In genomic region chr4:143420227-143420626, GRCh38 we compare ENCODE assay signal across 14 cellular contexts.
DNase-seq lines count a peak whose midpoint lies in the region; ATAC-seq and TF ChIP-seq lines count a peak whose summit lies in the region.
"Had no signal": no experiment of that assay in that cellular context is flagged by ENCODE, and none has a peak within 500 bp of the region (broad histone marks: within the 10 kb centered on the region; RNA-seq: fewer than 3 reads in every experiment).

No MANE protein-coding gene starts in this region.

- H3K4me1 ChIP-seq in DOHH2 (ENCODE audit: control insufficient read depth, low read length) (peaks cover 76% of the 10 kb centered on the region), right atrium auricular region (peaks cover 0 to 15% of the 10 kb centered on the region in 2 donors)
- H3K4me1 ChIP-seq: upper lobe of right lung had no signal

- H3K9me3 ChIP-seq in DOHH2 (ENCODE audit: control insufficient read depth, insufficient read depth, low read length) (no peaks in the 10 kb centered on the region), right atrium auricular region (no peaks in the 10 kb centered on the region)
- H3K9me3 ChIP-seq: upper lobe of right lung had no signal

- H3K9me2 ChIP-seq in DOHH2 (replicated peaks; ENCODE audit: control insufficient read depth, low read length): no peaks in the 10 kb centered on the region

- peak overlapping the region; percentile 59 for H3K27ac ChIP-seq in DOHH2 (ENCODE audit: low read depth, low read length)
- H3K27ac ChIP-seq in right atrium auricular region: peak overlapping the region; percentile 3 to 20
- H3K27ac ChIP-seq: upper lobe of right lung, WERI-Rb-1 had no signal

- peak; percentile 47 for ATAC-seq in GM21515 (IDR thresholded peaks at IDR 0.05; ENCODE audit: unreplicated experiment)
- peak; percentile 36 for ATAC-seq in HG03432 (IDR thresholded peaks at IDR 0.05; ENCODE audit: unreplicated experiment)
- ATAC-seq in omental fat pad (ENCODE audit: low FRiP score): no peak
- no peak for ATAC-seq in GM18867 (IDR thresholded peaks at IDR 0.05; ENCODE audit: unreplicated experiment)
- ATAC-seq: upper lobe of right lung had no signal

- TF ChIP-seq CTCF in DOHH2 (IDR thresholded peaks at IDR 0.05; ENCODE audit: low read depth, low read length, poor library complexity, severe bottlenecking) (no peak), right atrium auricular region (IDR thresholded peaks at IDR 0.05) (no peak), omental fat pad (IDR thresholded peaks at IDR 0.05) (no peak)

- H3K79me2 ChIP-seq in DOHH2 (ENCODE audit: control insufficient read depth, low read length): peaks cover 50% of the 10 kb centered on the region

- peaks cover 11% of the 10 kb centered on the region; the same call in 1 of the 2 replicates for H3F3A ChIP-seq in DOHH2 (ENCODE audit: control insufficient read depth, insufficient read depth)

- H3K27me3 ChIP-seq in DOHH2 (ENCODE audit: control insufficient read depth, low read length): no peaks in the 10 kb centered on the region
- H3K27me3 ChIP-seq in right atrium auricular region: no peaks in the 10 kb centered on the region
- H3K27me3 ChIP-seq: upper lobe of right lung had no signal

- DNase-seq in right atrium auricular region (ENCODE audit: low spot score) (no peak), NCI-H2171 treated with DMSO at 0.1 percent for 48 hours (lab: John Stamatoyannopoulos, UW) (no peak), omental fat pad (ENCODE audit: low spot score) (no peak), GM03348 (ENCODE audit: low spot score) (no peak)
- DNase-seq: activated naive CD4-positive, alpha-beta T cell treated with anti-CD3 and anti-CD28 coated beads, Interleukin-2, amount 10 ng/mL, durations not matched to agents 7 days and 5 days; central memory CD4-positive, alpha-beta T cell; HFFc6; Kasumi-1; upper lobe of right lung; WERI-Rb-1 had no signal

- H3K36me3 ChIP-seq in DOHH2 (ENCODE audit: control insufficient read depth, low read length) (peaks cover 47% of the 10 kb centered on the region), right atrium auricular region (peaks cover 27% of the 10 kb centered on the region)

- H3K4me3 ChIP-seq in DOHH2 (ENCODE audit: low read length): peak overlapping the region; percentile 47
- H3K4me3 ChIP-seq in right atrium auricular region: no peak overlapping the region
- H3K4me3 ChIP-seq: upper lobe of right lung had no signal

- H4K20me1 ChIP-seq in DOHH2 (ENCODE audit: control insufficient read depth, insufficient read depth, low read depth, low read length): no peaks in the 10 kb centered on the region

- H3K4me2 ChIP-seq in DOHH2 (ENCODE audit: low read length): peak overlapping the region; percentile 62

Comparison
In these comparisons a context has a peak if more than half of its experiments do, and no peak if none do; other contexts are left out.
1. ATAC-seq: peak in GM21515 (single experiment) and HG03432 (single experiment); none in omental fat pad (single experiment) and GM18867 (single experiment).